ENCODE assay signal across 8 cellular contexts in genomic region chr17:50373705-50374104, GRCh38. TPM values are rescaled to one million over a fixed set of nuclear protein-coding genes. Genes with fewer than 3 reads are reported as not detected.
A peak's percentile ranks its signal among the peaks of the same experiment; 100 is the strongest.
DNase-seq lines count a peak whose midpoint lies in the region; ATAC-seq and TF ChIP-seq lines count a peak whose summit lies in the region.

No MANE protein-coding gene starts in this region.

- no peaks in the 10 kb centered on the region for H3K9me2 ChIP-seq in SU-DHL-6 (replicated peaks; ENCODE audit: insufficient read depth, low read length)

- peak overlapping the region; percentile 97 for H3K27ac Mint-ChIP-seq in activated T-cell treated with anti-CD3 and anti-CD28 coated beads, Interleukin-2, amount 50 U/mL, for 72 hours
- no peak overlapping the region for H3K27ac Mint-ChIP-seq in CD14-positive monocyte

- peak overlapping the region; percentile 59 for H2AFZ ChIP-seq in SU-DHL-6 (ENCODE audit: low read depth, low read length, severe bottlenecking)

- H3K36me3 Mint-ChIP-seq in activated T-cell treated with anti-CD3 and anti-CD28 coated beads, Interleukin-2, amount 50 U/mL, for 72 hours (ENCODE audit: insufficient read depth in 2 of 2), result peaks cover 12 to 30% of the 10 kb centered on the region in 2 donors
- peaks cover 29 to 33% of the 10 kb centered on the region in 2 donors for H3K36me3 Mint-ChIP-seq in CD14-positive monocyte

- TF ChIP-seq CTCF in SU-DHL-6 (IDR thresholded peaks at IDR 0.05; ENCODE audit: insufficient read depth, low read length, poor library complexity, severe bottlenecking) (no peak), fibroblast of mammary gland (conservative IDR thresholded peaks at IDR 0.05; ENCODE audit: control insufficient read depth, insufficient read depth, low read depth, low read length) (no peak), CD14-positive monocyte (IDR thresholded peaks at IDR 0.05) (no peak)

- no peaks in the 10 kb centered on the region for H4K20me1 ChIP-seq in SU-DHL-6 (ENCODE audit: low read depth, low read length)

- no peaks in the 10 kb centered on the region for H3K27me3 ChIP-seq in SU-DHL-6 (ENCODE audit: low read length)
- H3K27me3 ChIP-seq in skeletal muscle satellite cell (ENCODE audit: control insufficient read depth, insufficient read depth, low read length), result no peaks in the 10 kb centered on the region

- H3K9ac ChIP-seq in SU-DHL-6 (ENCODE audit: low read length) (peak overlapping the region; percentile 78), skeletal muscle satellite cell (ENCODE audit: low read depth, low read length) (peak overlapping the region; percentile 95)

- DNase-seq in activated T-cell treated with anti-CD3 and anti-CD28 coated beads, Interleukin-2, amount 50 U/mL, for 72 hours, result no peak
- DNase-seq in activated T-cell treated with anti-CD3 and anti-CD28 coated beads for 4 hours (no peak), fibroblast of mammary gland (ENCODE audit: low read depth) (no peak), Kasumi-1 (lab: John Stamatoyannopoulos, UW) (no peak), CD14-positive monocyte (ENCODE audit: low spot score) (no peak)

- peaks cover 13% of the 10 kb centered on the region; the same call in 1 of the 2 replicates for H3F3A ChIP-seq in SU-DHL-6 (ENCODE audit: insufficient read depth)

- no peaks in the 10 kb centered on the region for H3K9me3 ChIP-seq in SU-DHL-6 (ENCODE audit: insufficient read depth, low read length)
- no peaks in the 10 kb centered on the region for H3K9me3 ChIP-seq in skeletal muscle satellite cell (replicated peaks; ENCODE audit: low read length)

- peak overlapping the region; percentile 76 for H3K4me2 ChIP-seq in SU-DHL-6 (ENCODE audit: low read depth, low read length, poor library complexity, severe bottlenecking)
- H3K4me2 ChIP-seq in skeletal muscle satellite cell (ENCODE audit: low read length), result peak overlapping the region; percentile 90

- peak overlapping the region; percentile 94 to 99 for H3K4me3 Mint-ChIP-seq in activated T-cell treated with anti-CD3 and anti-CD28 coated beads, Interleukin-2, amount 50 U/mL, for 72 hours
- no peak overlapping the region for H3K4me3 Mint-ChIP-seq in CD14-positive monocyte

- peaks cover 33% of the 10 kb centered on the region for H3K4me1 Mint-ChIP-seq in activated T-cell treated with anti-CD3 and anti-CD28 coated beads, Interleukin-2, amount 50 U/mL, for 72 hours (ENCODE audit: low read depth)
- H3K4me1 Mint-ChIP-seq in CD14-positive monocyte, result peaks cover 21% of the 10 kb centered on the region

- no peaks in the 10 kb centered on the region for H3K9me3 Mint-ChIP-seq in activated T-cell treated with anti-CD3 and anti-CD28 coated beads, Interleukin-2, amount 50 U/mL, for 72 hours
- no peaks in the 10 kb centered on the region for H3K9me3 Mint-ChIP-seq in CD14-positive monocyte

- H3K4me1 ChIP-seq in skeletal muscle satellite cell (ENCODE audit: control insufficient read depth, insufficient read depth, low read length), result peaks cover 13% of the 10 kb centered on the region

- peaks cover 11% of the 10 kb centered on the region for H3K36me3 ChIP-seq in SU-DHL-6 (ENCODE audit: low read length)
- H3K36me3 ChIP-seq in skeletal muscle satellite cell (ENCODE audit: insufficient read depth, low read length), result peaks cover 18% of the 10 kb centered on the region

- H3K4me3 ChIP-seq in SU-DHL-6 (ENCODE audit: insufficient read depth, low read length, poor library complexity, severe bottlenecking) (peak overlapping the region; percentile 64), fibroblast of mammary gland (ENCODE audit: control insufficient read depth, low read depth, low read length) (peak overlapping the region; percentile 99), skeletal muscle satellite cell (ENCODE audit: low read length) (peak overlapping the region; percentile 97)

- peak overlapping the region; percentile 76 for H3K27ac ChIP-seq in SU-DHL-6 (ENCODE audit: low read depth, low read length)

- ATAC-seq in activated T-cell treated with anti-CD3 and anti-CD28 coated beads, Interleukin-2, amount 50 U/mL, for 72 hours (replicated peaks in 1 of 2), result no peak
- no peak for ATAC-seq in activated CD4-positive, CD25-positive, alpha-beta regulatory T cell treated with anti-CD3 and anti-CD28 coated beads, Interleukin-2, amount 50 U/mL, for 24 hours

- intact Hi-C loops in CD14-positive monocyte (cut with micrococcal nuclease), result loop anchor here in 1 of 2 donors (2.0 kb wide), 1 partner anchor 23 kb away; the partner anchor contains the start of gene LRRC59

- no peaks in the 10 kb centered on the region for H3K27me3 Mint-ChIP-seq in activated T-cell treated with anti-CD3 and anti-CD28 coated beads, Interleukin-2, amount 50 U/mL, for 72 hours (ENCODE audit: low read depth)
- H3K27me3 Mint-ChIP-seq in CD14-positive monocyte (ENCODE audit: low read depth in 3 of 3), result peaks cover 0 to 1% (median 0%) of the 10 kb centered on the region in 3 donors

- H3K79me2 ChIP-seq in SU-DHL-6 (ENCODE audit: insufficient read depth, low read length), result peaks cover 35% of the 10 kb centered on the region

RNA-seq across cellular contexts. Expression of gene EME1, which starts 0.7 kb away (rescaled TPM):
- total RNA-seq in activated T-cell treated with anti-CD3 and anti-CD28 coated beads, Interleukin-2, amount 50 U/mL, for 72 hours, result 10 to 100 TPM; 42.9 to 43.1 TPM
- 8.5 and 10.4 TPM in 2 replicates for total RNA-seq in skeletal muscle satellite cell (2012; rRNA removed)
- polyA plus RNA-seq in CD14-positive monocyte, result under 1 TPM; 0.43 to 0.76 TPM

RNA-seq across cellular contexts. Expression of gene MRPL27, which starts 0.7 kb away (rescaled TPM):
- total RNA-seq in activated T-cell treated with anti-CD3 and anti-CD28 coated beads, Interleukin-2, amount 50 U/mL, for 72 hours, result 10 to 100 TPM; 44.6 to 45.9 TPM
- total RNA-seq in skeletal muscle satellite cell (2012; rRNA removed), result 69.2 and 81.7 TPM in 2 replicates
- polyA plus RNA-seq in CD14-positive monocyte, result 10 to 100 TPM; 75.3 to 82.3 TPM

RNA-seq across cellular contexts. Expression of gene LRRC59, which starts 23.6 kb away (rescaled TPM):
- total RNA-seq in activated T-cell treated with anti-CD3 and anti-CD28 coated beads, Interleukin-2, amount 50 U/mL, for 72 hours, result 10 to 100 TPM; 57.6 to 63.6 TPM
- 246 and 274 TPM in 2 replicates for total RNA-seq in skeletal muscle satellite cell (2012; rRNA removed)
- 10 to 100 TPM; 45.7 to 48.9 TPM for polyA plus RNA-seq in CD14-positive monocyte

RNA-seq across cellular contexts. Expression of gene XYLT2, which starts 27.8 kb away (rescaled TPM):
- total RNA-seq in activated T-cell treated with anti-CD3 and anti-CD28 coated beads, Interleukin-2, amount 50 U/mL, for 72 hours, result 10 to 100 TPM; 24.2 to 43.8 TPM
- 43.1 and 49.4 TPM in 2 replicates for total RNA-seq in skeletal muscle satellite cell (2012; rRNA removed)
- polyA plus RNA-seq in CD14-positive monocyte, result 1 to 10 TPM; 4.4 TPM

RNA-seq across cellular contexts. Expression of gene ACSF2, which starts 52.3 kb away (rescaled TPM):
- 10 to 100 TPM; 30.2 to 43.0 TPM for total RNA-seq in activated T-cell treated with anti-CD3 and anti-CD28 coated beads, Interleukin-2, amount 50 U/mL, for 72 hours
- total RNA-seq in skeletal muscle satellite cell (2012; rRNA removed), result 5.8 and 10.3 TPM in 2 replicates
- 1 to 10 TPM; 2.8 to 5.5 TPM for polyA plus RNA-seq in CD14-positive monocyte

Comparison
In these comparisons a context has a peak if more than half of its experiments do, and no peak if none do; other contexts are left out.
1. H3K4me3 Mint-ChIP-seq: peak in activated T-cell treated with anti-CD3 and anti-CD28 coated beads, Interleukin-2, amount 50 U/mL, for 72 hours (2 of 2); none in CD14-positive monocyte (0 of 2).
2. Peak in every context shown above with its lines, with median percentiles within 50 percentile points of each other: H3K4me3 ChIP-seq.